12 cellular contexts compared by ENCODE assay signal in the genomic region with DNA sequence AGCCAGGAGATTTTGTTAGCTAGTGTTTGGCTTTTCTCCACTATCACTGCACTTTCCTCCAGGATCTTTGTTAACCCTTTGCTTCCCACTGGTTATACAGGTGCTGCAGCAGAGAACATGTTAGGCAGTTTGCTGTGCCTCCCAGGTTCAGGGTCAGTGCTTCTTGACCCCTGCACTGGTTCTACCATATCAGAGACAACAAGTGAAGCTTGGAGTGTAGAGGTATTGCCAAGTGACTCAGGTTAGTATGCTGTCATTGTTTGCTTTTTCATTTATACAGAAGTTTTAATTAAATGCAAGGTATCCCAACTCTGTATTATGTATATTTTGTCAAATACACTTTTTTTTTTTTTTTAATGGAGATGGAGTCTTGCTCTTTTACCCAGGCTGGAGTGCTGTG.
"Had no signal": no experiment of that assay in that cellular context is flagged by ENCODE, and none has a peak within 500 bp of the region (broad histone marks: within the 10 kb centered on the region; RNA-seq: fewer than 3 reads in every experiment).

No MANE protein-coding gene starts in this region.

- ATAC-seq: gastrocnemius medialis; stimulated activated naive CD8-positive, alpha-beta T cell treated with anti-CD3 and anti-CD28 coated beads, Interleukin-15, amount 100 ng/mL, for 72 hours; T-helper 17 cell had no signal

- H3K27ac ChIP-seq: gastrocnemius medialis, thoracic aorta had no signal

- FAIRE-seq: keratinocyte had no signal

- H3K9me3 ChIP-seq: gastrocnemius medialis, thoracic aorta had no signal

- H3K4me3 ChIP-seq: gastrocnemius medialis, skin epidermis, thoracic aorta had no signal

- H3K4me1 ChIP-seq: gastrocnemius medialis had no signal

- DNase-seq: activated CD4-positive, alpha-beta T cell treated with anti-CD3 and anti-CD28 coated beads, Interleukin-2, amount 50 U/mL, for 1 hour; activated CD4-positive, CD25-positive, alpha-beta regulatory T cell; activated naive CD4-positive, alpha-beta T cell treated with anti-CD3 and anti-CD28 coated beads, Interleukin-2, amount 50 U/mL, for 16 hours; activated T-cell treated with anti-CD3 and anti-CD28 coated beads for 4 hours; amniotic stem cell; gastrocnemius medialis; stimulated activated CD4-positive, alpha-beta T cell treated with anti-CD3 and anti-CD28 coated beads, Interleukin-4, amount 100 ng/mL, for 4 hours; stimulated activated naive CD8-positive, alpha-beta T cell treated with anti-CD3 and anti-CD28 coated beads, Interleukin-15, amount 100 ng/mL, for 72 hours; T-helper 17 cell had no signal

- H3K27me3 ChIP-seq: gastrocnemius medialis had no signal
